Comparison of ENCODE assay signal across 8 cellular contexts in the genomic region with DNA sequence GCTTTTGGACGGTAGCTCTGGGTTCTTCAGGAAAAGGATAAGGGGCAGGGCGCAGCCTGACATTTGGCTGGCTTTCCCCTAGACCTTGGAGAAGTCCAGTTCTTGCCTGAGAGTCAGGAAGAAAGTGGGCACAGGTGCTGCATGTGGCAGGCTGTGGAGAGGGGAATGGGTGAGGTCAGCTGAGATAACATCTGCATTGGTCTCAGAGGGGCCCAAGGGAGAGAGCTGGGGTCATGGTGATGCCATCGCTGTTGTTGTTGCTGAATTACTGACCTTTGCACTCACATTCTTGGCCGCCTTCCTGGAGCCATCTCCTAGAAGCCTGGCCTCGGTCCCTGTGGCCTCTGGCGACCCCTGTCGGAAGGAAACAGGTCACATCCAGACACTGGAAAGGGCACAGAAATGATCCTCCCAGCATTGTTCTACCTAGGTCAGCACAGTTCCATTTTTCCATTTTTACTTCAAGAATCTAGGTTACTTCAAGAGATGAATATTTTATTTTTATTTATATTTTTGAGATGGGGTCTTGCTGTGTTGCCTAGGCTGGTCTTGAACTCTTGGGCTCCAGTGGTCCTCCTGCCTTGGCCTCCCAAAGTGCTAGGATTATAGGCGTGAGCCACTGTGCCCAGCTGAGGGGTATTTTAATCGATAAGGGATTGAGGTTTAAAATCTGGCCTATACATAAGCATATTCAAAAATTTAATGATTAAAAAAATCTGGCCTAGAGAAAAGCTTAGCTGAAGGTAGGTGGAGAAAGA. TPM values are rescaled to one million over a fixed set of nuclear protein-coding genes. Genes with fewer than 3 reads are reported as not detected.
DNase-seq lines count a peak whose midpoint lies in the region; ATAC-seq and TF ChIP-seq lines count a peak whose summit lies in the region.

No MANE protein-coding gene starts in this region.

- no peak overlapping the region for H3K18ac ChIP-seq in trophoblast cell (ENCODE audit: low read length)

- DNase-seq in RWPE2 (ENCODE audit: low spot score) (no peak), cardiac muscle cell (ENCODE audit: low read depth in 1 of 2, low spot score in 1 of 2) (peak; percentile 80 to 83), trophoblast cell (peak; percentile 46 to 80), NCI-H2171 treated with DMSO at 0.1 percent for 48 hours (lab: John Stamatoyannopoulos, UW) (no peak)
- peak; percentile 74 for DNase-seq in activated naive CD4-positive, alpha-beta T cell treated with Interleukin-2 at 50 U/mL for 16 hours

- TF ChIP-seq CTCF in C4-2B (conservative IDR thresholded peaks at IDR 0.05): peak; percentile 75
- TF ChIP-seq CTCF in RWPE2 (IDR thresholded peaks at IDR 0.05; ENCODE audit: poor library complexity, severe bottlenecking): peak; percentile 73
- TF ChIP-seq CTCF in cardiac muscle cell (IDR thresholded peaks at IDR 0.05; ENCODE audit: low read depth, low read length): peak; percentile 75

- H3K27me3 ChIP-seq in RWPE2 (ENCODE audit: insufficient read depth, poor library complexity, severe bottlenecking) (no peaks in the 10 kb centered on the region), cardiac muscle cell (no peaks in the 10 kb centered on the region), trophoblast cell (ENCODE audit: insufficient read depth, low read length) (no peaks in the 10 kb centered on the region)

- no peaks in the 10 kb centered on the region for H3K4me1 ChIP-seq in RWPE2 (ENCODE audit: insufficient read depth, poor library complexity, severe bottlenecking)
- peaks cover 6% of the 10 kb centered on the region for H3K4me1 ChIP-seq in cardiac muscle cell (ENCODE audit: low read depth)
- peaks cover 3% of the 10 kb centered on the region in 2 experiments for H3K4me1 ChIP-seq in trophoblast cell (ENCODE audit: control insufficient read depth in 1 of 2, insufficient read depth in 2 of 2, low read length in 2 of 2)

- H3K23ac ChIP-seq in trophoblast cell (ENCODE audit: low read length): no peak overlapping the region

- H3K4me3 ChIP-seq in RWPE2 (ENCODE audit: severe bottlenecking): no peak overlapping the region
- H3K4me3 ChIP-seq in cardiac muscle cell: no peak overlapping the region
- no peak overlapping the region for H3K4me3 ChIP-seq in trophoblast cell (ENCODE audit: low read depth, low read length)

- no peak overlapping the region for H2BK5ac ChIP-seq in trophoblast cell (ENCODE audit: low read depth, low read length, poor library complexity)

- no peak overlapping the region for H2AFZ ChIP-seq in trophoblast cell (ENCODE audit: insufficient read depth, low read length, poor library complexity)

- H4K12ac ChIP-seq in trophoblast cell (ENCODE audit: low read depth, low read length): no peak overlapping the region

- ATAC-seq in HG02885 (IDR thresholded peaks at IDR 0.05; ENCODE audit: poor library complexity, unreplicated experiment) (peak; percentile 73), RWPE2 (ENCODE audit: low read depth) (peak; percentile 74; the same call in 2 of the 3 replicates), GM21528 (IDR thresholded peaks at IDR 0.05; ENCODE audit: low FRiP score, unreplicated experiment) (no peak)

- no peak overlapping the region for H3K27ac ChIP-seq in C4-2B
- H3K27ac ChIP-seq in RWPE2 (ENCODE audit: poor library complexity, severe bottlenecking): no peak overlapping the region
- peak overlapping the region; percentile 56 for H3K27ac ChIP-seq in cardiac muscle cell
- H3K27ac ChIP-seq in trophoblast cell (ENCODE audit: low read depth, low read length): no peak overlapping the region

- H3K9ac ChIP-seq in trophoblast cell (ENCODE audit: low read length): no peak overlapping the region

- H3K79me1 ChIP-seq in trophoblast cell (ENCODE audit: low read length): no peaks in the 10 kb centered on the region

- H2BK120ac ChIP-seq in trophoblast cell (ENCODE audit: insufficient read depth, low read length, poor library complexity): no peak overlapping the region

- WGBS in trophoblast cell (ENCODE audit: extremely low coverage, insufficient coverage, insufficient read length): no CpG with 5 or more reads among the region's 9 CpGs

- H4K8ac ChIP-seq in trophoblast cell (ENCODE audit: low read depth, low read length): no peak overlapping the region

- no peak overlapping the region for H2AK5ac ChIP-seq in trophoblast cell (ENCODE audit: low read length)

- no peak overlapping the region for H3K4me2 ChIP-seq in trophoblast cell (ENCODE audit: low read length)

- no peak overlapping the region for H3K4ac ChIP-seq in trophoblast cell (ENCODE audit: low read depth, low read length)

- H4K91ac ChIP-seq in trophoblast cell (ENCODE audit: low read depth, low read length): no peak overlapping the region

- no peaks in the 10 kb centered on the region for H3K79me2 ChIP-seq in trophoblast cell (ENCODE audit: control insufficient read depth, insufficient read depth, low read length, poor library complexity)

- no peaks in the 10 kb centered on the region for H3K36me3 ChIP-seq in RWPE2 (ENCODE audit: low read depth)
- H3K36me3 ChIP-seq in cardiac muscle cell: no peaks in the 10 kb centered on the region
- no peaks in the 10 kb centered on the region for H3K36me3 ChIP-seq in trophoblast cell (ENCODE audit: control insufficient read depth in 1 of 2, insufficient read depth in 2 of 2, low read length in 2 of 2)

- no peaks in the 10 kb centered on the region for H3K9me3 ChIP-seq in RWPE2 (ENCODE audit: severe bottlenecking)
- no peaks in the 10 kb centered on the region for H3K9me3 ChIP-seq in cardiac muscle cell (ENCODE audit: low read depth)
- H3K9me3 ChIP-seq in trophoblast cell (ENCODE audit: insufficient read depth, low read depth, low read length): no peaks in the 10 kb centered on the region

- H3K14ac ChIP-seq in trophoblast cell (ENCODE audit: low read length): no peak overlapping the region

- no peak overlapping the region for H2BK12ac ChIP-seq in trophoblast cell (ENCODE audit: low read length)

RNA-seq across cellular contexts. Expression of gene LIPE, which starts 6.5 kb away (rescaled TPM):
- total RNA-seq in cardiac muscle cell: 20.4 and 24.4 TPM in 2 replicates
- polyA plus RNA-seq in cardiac muscle cell: 16.6 and 20.2 TPM in 2 replicates
- polyA plus RNA-seq in trophoblast cell (2013): 0.92 and 1.0 TPM in 2 replicates

RNA-seq across cellular contexts. Expression of gene CXCL17, which starts 9.1 kb away (rescaled TPM):
- 0.25 TPM in 1 of 2 replicates, not detected in the other for total RNA-seq in cardiac muscle cell
- 0.59 and 1.1 TPM in 2 replicates for polyA plus RNA-seq in cardiac muscle cell
- polyA plus RNA-seq in trophoblast cell (2013): 1.4 and 1.9 TPM in 2 replicates

RNA-seq across cellular contexts. Expression of gene CNFN, which starts 43.6 kb away (rescaled TPM):
- 0.95 and 8.2 TPM in 2 replicates for total RNA-seq in cardiac muscle cell
- polyA plus RNA-seq in cardiac muscle cell: 7.1 and 12.1 TPM in 2 replicates
- 9.3 and 9.6 TPM in 2 replicates for polyA plus RNA-seq in trophoblast cell (2013)

Comparison
In these comparisons a context has a peak if more than half of its experiments do, and no peak if none do; other contexts are left out.
1. DNase-seq: peak in activated naive CD4-positive, alpha-beta T cell treated with Interleukin-2 at 50 U/mL for 16 hours (single experiment), cardiac muscle cell (2 of 2) and trophoblast cell (2 of 2); none in RWPE2 (single experiment) and NCI-H2171 treated with DMSO at 0.1 percent for 48 hours (single experiment).
2. Peak in every context shown above with its lines, with median percentiles within 50 percentile points of each other: CTCF ChIP-seq.